ENCODE assay signal across 8 cellular contexts in the genomic region with DNA sequence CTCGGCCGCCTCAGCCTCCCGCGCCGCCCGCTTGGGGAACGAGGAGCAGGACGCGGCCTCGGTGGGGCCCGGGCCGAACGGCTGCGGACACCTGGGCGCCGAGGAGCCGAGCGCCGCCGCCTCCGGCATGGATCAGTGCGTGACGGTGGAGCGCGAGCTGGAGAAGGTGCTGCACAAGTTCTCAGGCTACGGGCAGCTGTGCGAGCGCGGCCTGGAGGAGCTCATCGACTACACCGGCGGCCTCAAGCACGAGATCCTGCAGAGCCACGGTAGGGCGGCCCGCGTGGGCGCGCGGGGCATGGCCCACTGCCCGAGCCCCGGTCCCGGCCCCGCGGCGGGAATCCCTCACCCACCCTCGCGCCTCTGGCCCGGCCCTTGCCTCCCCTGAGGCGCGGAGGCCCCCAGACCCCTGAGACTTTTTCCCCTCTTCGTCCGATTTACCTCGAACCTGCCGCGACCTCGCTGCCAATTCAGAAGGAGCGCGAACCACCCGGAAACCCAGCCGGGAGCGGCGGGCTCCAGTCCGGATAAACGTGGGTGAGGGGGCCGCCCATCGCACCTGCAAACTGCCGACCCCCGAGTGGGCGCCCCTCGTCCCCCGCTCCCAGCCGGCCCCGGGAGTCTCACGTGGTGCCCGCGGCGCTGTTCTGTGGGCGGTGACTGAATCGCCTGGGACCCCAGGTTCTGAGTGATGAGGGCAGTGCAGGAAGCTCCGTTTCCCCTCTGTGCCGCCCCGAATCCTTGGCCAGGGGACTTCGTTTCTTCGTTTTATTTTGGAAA. TPM values are rescaled to one million over a fixed set of nuclear protein-coding genes. Genes with fewer than 3 reads are reported as not detected.
A peak's percentile ranks its signal among the peaks of the same experiment; 100 is the strongest.
DNase-seq lines count a peak whose midpoint lies in the region; TF ChIP-seq lines count a peak whose summit lies in the region.
"Not testable (repeated sequence)": the region's sequence is repeated elsewhere in the genome, so short reads cannot be mapped to it uniquely, and the experiment has no call there.

No MANE protein-coding gene starts in this region.

- not testable (repeated sequence) for TF ChIP-seq EP300 in ovary (IDR thresholded peaks at IDR 0.05)

- DNase-seq in HCEC 1CT (peak; percentile 31), Karpas-422 (peak; percentile 81), astrocyte of the hippocampus (ENCODE audit: low read depth, low spot score) (peak; percentile 61), left ventricle myocardium inferior (peak; percentile 32), ovary (peak; percentile 46 to 69 (median 57))

- H2AFZ ChIP-seq in Karpas-422 (ENCODE audit: low read length) = not testable (repeated sequence)

- H3K9ac ChIP-seq in ES-I3 (ENCODE audit: low read depth, low read length) (peak overlapping the region; percentile 48; the same call in 1 of the 2 replicates), Karpas-422 (ENCODE audit: low read length) (peak overlapping the region; percentile 82), stomach smooth muscle (ENCODE audit: low read length in 2 of 2) (peak overlapping the region in 1 of 2 donors; percentile 45)

- not testable (repeated sequence) for TF ChIP-seq CTCF in WI38 (IDR thresholded peaks at IDR 0.05; ENCODE audit: low read depth, low read length); left ventricle myocardium inferior (IDR thresholded peaks at IDR 0.05; ENCODE audit: borderline replicate concordance); ovary (IDR thresholded peaks at IDR 0.05)

- not testable (repeated sequence) for TF ChIP-seq POLR2A in ovary (IDR thresholded peaks at IDR 0.05)

- not testable (repeated sequence) for H3K9me2 ChIP-seq in Karpas-422 (replicated peaks; ENCODE audit: insufficient read depth, low read length)

- intact Hi-C loops in left ventricle myocardium inferior (cut with micrococcal nuclease); ovary (cut with DNase I): not testable (repeated sequence)

- H4K20me1 ChIP-seq in Karpas-422 (ENCODE audit: insufficient read depth, low read depth, low read length) = not testable (repeated sequence)

- H3K4me1 ChIP-seq in ES-I3 (ENCODE audit: insufficient read depth, low read length); Karpas-422 (ENCODE audit: low read length); left ventricle myocardium inferior; ovary (ENCODE audit: insufficient read depth); stomach smooth muscle (ENCODE audit: control insufficient read depth, insufficient read depth, low read length): not testable (repeated sequence)

- H3K9me3 ChIP-seq in ES-I3 (ENCODE audit: control insufficient read depth, insufficient read depth, low read length); Karpas-422 (ENCODE audit: low read length); left ventricle myocardium inferior (replicated peaks); ovary; stomach smooth muscle (ENCODE audit: control insufficient read depth in 2 of 2, low read length in 2 of 2): not testable (repeated sequence)

- H3K27me3 ChIP-seq in Karpas-422 (ENCODE audit: low read length); left ventricle myocardium inferior (ENCODE audit: low read depth); ovary; stomach smooth muscle (ENCODE audit: control insufficient read depth in 1 of 2, insufficient read depth in 2 of 2, low read length in 2 of 2): not testable (repeated sequence)

- peak overlapping the region; percentile 86 for H3K4me2 ChIP-seq in Karpas-422 (ENCODE audit: low read depth, low read length, poor library complexity, severe bottlenecking)

- peak overlapping the region; percentile 86 for H3K4me3 ChIP-seq in Karpas-422 (ENCODE audit: low read length)
- peak overlapping the region; percentile 61 for H3K4me3 ChIP-seq in WI38 (ENCODE audit: low read depth, low read length)
- H3K4me3 ChIP-seq in left ventricle myocardium inferior = peak overlapping the region; percentile 83
- H3K4me3 ChIP-seq in ovary = peak overlapping the region; percentile 76
- H3K4me3 ChIP-seq in stomach smooth muscle (ENCODE audit: low read length in 2 of 2) = peak overlapping the region; percentile 53 to 72

- peaks cover 18% of the 10 kb centered on the region for H3K79me2 ChIP-seq in Karpas-422 (ENCODE audit: low read length)

- not testable (repeated sequence) for H3K36me3 ChIP-seq in ES-I3 (ENCODE audit: insufficient read depth, low read length); Karpas-422 (ENCODE audit: insufficient read depth, low read length); left ventricle myocardium inferior; ovary; stomach smooth muscle (ENCODE audit: control insufficient read depth in 2 of 2, insufficient read depth in 2 of 2, low read length in 2 of 2)

- 0 to 1% (median 0%) methylated on average over 3 to 62 of the region's 85 CpGs for WGBS in ovary, 3 donors

- peak overlapping the region; percentile 69 for H3K27ac ChIP-seq in Karpas-422 (ENCODE audit: low read length)
- H3K27ac ChIP-seq in left ventricle myocardium inferior (replicated peaks) = peak overlapping the region; percentile 95
- peak overlapping the region; percentile 85 to 93 for H3K27ac ChIP-seq in ovary
- not testable (repeated sequence) for H3K27ac ChIP-seq in stomach smooth muscle (ENCODE audit: low read length)

RNA-seq across cellular contexts. Expression of a gene that starts 0.6 kb away (rescaled TPM):
- total RNA-seq in Karpas-422 (2014; rRNA removed; shearing (Covaris generic); ENCODE audit: low replicate concordance) = 176 and 180 TPM in 2 replicates
- 93.7 TPM for total RNA-seq in left ventricle myocardium inferior
- 10 to 100 TPM; 22.9 to 31.1 (median 26.4) TPM for total RNA-seq in ovary
- polyA plus RNA-seq in ovary = 10 to 100 TPM; 11.2 to 27.2 TPM

Comparison
In these comparisons a context has a peak if more than half of its experiments do, and no peak if none do; other contexts are left out.
1. DNase-seq: peak in every context shown above with its lines; median percentile 81 in Karpas-422; 61 in astrocyte of the hippocampus; 57 in ovary; 32 in left ventricle myocardium inferior; 31 in HCEC 1CT.